ENCODE assay signal across 23 cellular contexts in the genomic region with DNA sequence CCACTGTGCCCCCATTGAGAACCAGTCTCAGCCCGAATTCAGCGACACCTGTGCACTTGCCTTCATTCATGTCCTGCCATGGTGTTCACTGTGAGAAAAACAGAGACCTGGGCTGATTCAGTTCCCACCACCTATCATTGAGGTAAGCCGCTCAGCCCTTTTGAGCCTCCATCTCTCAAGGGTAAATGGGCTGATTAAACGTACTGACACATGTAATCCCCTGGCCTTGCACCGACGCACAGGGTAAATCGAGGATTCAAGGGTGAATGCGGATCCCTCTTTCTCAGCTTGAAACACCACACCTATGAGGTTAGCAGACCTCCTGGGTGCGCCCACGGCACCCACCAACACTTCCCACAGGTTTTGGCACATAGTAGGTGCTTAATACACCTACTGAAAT.
A peak's percentile ranks its signal among the peaks of the same experiment; 100 is the strongest.
DNase-seq lines count a peak whose midpoint lies in the region; ATAC-seq, FAIRE-seq and TF ChIP-seq lines count a peak whose summit lies in the region.
"Had no signal": no experiment of that assay in that cellular context is flagged by ENCODE, and none has a peak within 500 bp of the region (broad histone marks: within the 10 kb centered on the region; RNA-seq: fewer than 3 reads in every experiment).

No MANE protein-coding gene starts in this region.

- peaks cover 5% of the 10 kb centered on the region for H3K79me2 ChIP-seq in trophoblast cell (ENCODE audit: control insufficient read depth, insufficient read depth, low read length, poor library complexity)

- no peaks in the 10 kb centered on the region for H3K36me3 ChIP-seq in kidney (ENCODE audit: control insufficient read depth in 1 of 2, insufficient read depth in 2 of 2, low read length in 2 of 2)
- H3K36me3 ChIP-seq in trophoblast cell (ENCODE audit: control insufficient read depth in 1 of 2, insufficient read depth in 2 of 2, low read length in 2 of 2) = no peaks in the 10 kb centered on the region
- H3K36me3 ChIP-seq: BE2C; BLaER1 treated with 17β-estradiol and CSF1 and Interleukin-3, amounts not matched to agents 10 nM and 100 nM had no signal

- no CpG with 5 or more reads among the region's 10 CpGs for WGBS in trophoblast cell (ENCODE audit: extremely low coverage, insufficient coverage, insufficient read length)

- peak overlapping the region; percentile 21 for H2BK12ac ChIP-seq in trophoblast cell (ENCODE audit: low read length)

- FAIRE-seq in kidney (lab: Jason Lieb, UNC) = no peak
- FAIRE-seq: A204.1, D721Med, GM12878, GM19239, H54 had no signal

- no peak overlapping the region for H3K4me2 ChIP-seq in trophoblast cell (ENCODE audit: low read length)

- H2BK5ac ChIP-seq in trophoblast cell (ENCODE audit: low read depth, low read length, poor library complexity) = no peak overlapping the region

- peaks cover 0 to under 1% of the 10 kb centered on the region in 2 donors for H3K9me3 ChIP-seq in kidney (ENCODE audit: control insufficient read depth in 1 of 2, low read length in 2 of 2)
- H3K9me3 ChIP-seq in trophoblast cell (ENCODE audit: insufficient read depth, low read depth, low read length) = peaks cover 5% of the 10 kb centered on the region

- peak; percentile 55 for DNase-seq in activated effector memory CD4-positive, alpha-beta T cell treated with anti-CD3 and anti-CD28 coated beads, Interleukin-2, amount 50 U/mL, for 16 hours
- DNase-seq in activated effector memory CD4-positive, alpha-beta T cell treated with Interleukin-2 at 50 U/mL for 16 hours = no peak
- DNase-seq in kidney = peak; percentile 23
- no peak for DNase-seq in trophoblast cell
- no peak for DNase-seq in glomerular visceral epithelial cell (ENCODE audit: extremely low spot score)
- no peak for DNase-seq in Ammon's horn (ENCODE audit: low spot score)
- DNase-seq: BE2C; CD4-positive, alpha-beta T cell; CD8-positive, alpha-beta memory T cell; DMS 273 treated with DMSO at 0.1 percent for 48 hours; DMS79; EL; GDM1; GOT3; HCEC 1CT had no signal

- H4K8ac ChIP-seq in trophoblast cell (ENCODE audit: low read depth, low read length) = no peak overlapping the region

- peak overlapping the region; percentile 30 for H4K91ac ChIP-seq in trophoblast cell (ENCODE audit: low read depth, low read length)

- no peak overlapping the region for H3K23ac ChIP-seq in trophoblast cell (ENCODE audit: low read length)

- no peaks in the 10 kb centered on the region for H3K27me3 ChIP-seq in trophoblast cell (ENCODE audit: insufficient read depth, low read length)
- H3K27me3 ChIP-seq: BE2C; BLaER1 treated with 17β-estradiol and CSF1 and Interleukin-3, amounts not matched to agents 10 nM and 100 nM had no signal

- peaks cover 26% of the 10 kb centered on the region for H3K79me1 ChIP-seq in trophoblast cell (ENCODE audit: low read length)

- no peak overlapping the region for H2AFZ ChIP-seq in trophoblast cell (ENCODE audit: insufficient read depth, low read length, poor library complexity)

- H3K4me3 ChIP-seq in kidney (ENCODE audit: low read length in 2 of 2) (no peak overlapping the region), trophoblast cell (ENCODE audit: low read depth, low read length) (no peak overlapping the region)
- H3K4me3 ChIP-seq: BLaER1 treated with 17β-estradiol and CSF1 and Interleukin-3, amounts not matched to agents 10 nM and 100 nM; GM12878 had no signal

- TF ChIP-seq CTCF in kidney (IDR thresholded peaks at IDR 0.05; ENCODE audit: borderline replicate concordance, extremely low read depth, insufficient read depth) = no peak

- H3K4me1 ChIP-seq in kidney (ENCODE audit: control insufficient read depth in 1 of 2, insufficient read depth in 1 of 2, low read depth in 1 of 2, low read length in 2 of 2) (peaks cover 0 to 11% of the 10 kb centered on the region in 2 donors), trophoblast cell (ENCODE audit: control insufficient read depth in 1 of 2, insufficient read depth in 2 of 2, low read length in 2 of 2) (peaks cover 16 to 18% of the 10 kb centered on the region in 2 experiments)

- no peak overlapping the region for H2AK5ac ChIP-seq in trophoblast cell (ENCODE audit: low read length)

- H3K14ac ChIP-seq in trophoblast cell (ENCODE audit: low read length) = no peak overlapping the region

- H3K9ac ChIP-seq in kidney (ENCODE audit: low read length in 2 of 2) (no peak overlapping the region), trophoblast cell (ENCODE audit: low read length) (no peak overlapping the region)
- H3K9ac ChIP-seq: BLaER1 treated with 17β-estradiol and CSF1 and Interleukin-3, amounts not matched to agents 10 nM and 100 nM had no signal

- no peak overlapping the region for H3K18ac ChIP-seq in trophoblast cell (ENCODE audit: low read length)

- no peak overlapping the region for H3K4ac ChIP-seq in trophoblast cell (ENCODE audit: low read depth, low read length)

- no peak for ATAC-seq in HG03196 (IDR thresholded peaks at IDR 0.05; ENCODE audit: unreplicated experiment)
- ATAC-seq: GM12878 had no signal

- no peak overlapping the region for H4K12ac ChIP-seq in trophoblast cell (ENCODE audit: low read depth, low read length)

- H3K27ac ChIP-seq in kidney (ENCODE audit: low read depth in 2 of 2, low read length in 2 of 2) (no peak overlapping the region), trophoblast cell (ENCODE audit: low read depth, low read length) (no peak overlapping the region)
- H3K27ac ChIP-seq: 22Rv1; BLaER1 treated with 17β-estradiol and CSF1 and Interleukin-3, amounts not matched to agents 10 nM and 100 nM had no signal

- intact Hi-C loops in kidney (cut with DNase I) = no loop called here

- peak overlapping the region; percentile 5 for H2BK120ac ChIP-seq in trophoblast cell (ENCODE audit: insufficient read depth, low read length, poor library complexity)

Comparison
In these comparisons a context has a peak if more than half of its experiments do, and no peak if none do; other contexts are left out.
1. DNase-seq: peak in activated effector memory CD4-positive, alpha-beta T cell treated with anti-CD3 and anti-CD28 coated beads, Interleukin-2, amount 50 U/mL, for 16 hours (single experiment) and kidney (single experiment); none in activated effector memory CD4-positive, alpha-beta T cell treated with Interleukin-2 at 50 U/mL for 16 hours (single experiment), trophoblast cell (0 of 2), glomerular visceral epithelial cell (single experiment) and Ammon's horn (single experiment).